ENCODE assay signal across 12 cellular contexts in genomic region chr11:14446701-14447169, GRCh38. TPM values are rescaled to one million over a fixed set of nuclear protein-coding genes. Genes with fewer than 3 reads are reported as not detected.
DNase-seq lines count a peak whose midpoint lies in the region; ATAC-seq lines count a peak whose summit lies in the region.
"Had no signal": no experiment of that assay in that cellular context is flagged by ENCODE, and none has a peak within 500 bp of the region (broad histone marks: within the 10 kb centered on the region; RNA-seq: fewer than 3 reads in every experiment).

No MANE protein-coding gene starts in this region.

- H3K27me3 Mint-ChIP-seq in activated naive CD4-positive, alpha-beta T cell treated with anti-CD3 and anti-CD28 coated beads, Interleukin-2, amount 50 U/mL, for 24 hours = no peaks in the 10 kb centered on the region
- no peaks in the 10 kb centered on the region for H3K27me3 Mint-ChIP-seq in stimulated activated naive CD8-positive, alpha-beta T cell treated with anti-CD3 and anti-CD28 coated beads, Interleukin-15, amount 100 ng/mL, for 72 hours
- H3K27me3 Mint-ChIP-seq in effector memory CD8-positive, alpha-beta T cell = no peaks in the 10 kb centered on the region
- H3K27me3 Mint-ChIP-seq: activated CD4-positive, alpha-beta memory T cell treated with anti-CD3 and anti-CD28 coated beads for 36 hours had no signal

- peak overlapping the region; percentile 42 for H3K4me3 Mint-ChIP-seq in activated naive CD4-positive, alpha-beta T cell treated with anti-CD3 and anti-CD28 coated beads, Interleukin-2, amount 50 U/mL, for 24 hours
- H3K4me3 Mint-ChIP-seq in stimulated activated naive CD8-positive, alpha-beta T cell treated with anti-CD3 and anti-CD28 coated beads, Interleukin-15, amount 100 ng/mL, for 72 hours = peak overlapping the region; percentile 5 to 58
- H3K4me3 Mint-ChIP-seq in effector memory CD8-positive, alpha-beta T cell = no peak overlapping the region
- H3K4me3 Mint-ChIP-seq: activated CD4-positive, alpha-beta memory T cell treated with anti-CD3 and anti-CD28 coated beads for 36 hours had no signal

- ATAC-seq in stimulated activated naive CD8-positive, alpha-beta T cell treated with anti-CD3 and anti-CD28 coated beads, Interleukin-15, amount 100 ng/mL, for 72 hours = peak; percentile 84
- ATAC-seq in HG03039 (IDR thresholded peaks at IDR 0.05; ENCODE audit: unreplicated experiment) (no peak), HG03095 (IDR thresholded peaks at IDR 0.05; ENCODE audit: unreplicated experiment) (no peak)
- ATAC-seq in effector memory CD8-positive, alpha-beta T cell (replicated peaks) = no peak
- ATAC-seq: body of pancreas, left lobe of liver had no signal

- no peaks in the 10 kb centered on the region for H3K9me3 Mint-ChIP-seq in activated naive CD4-positive, alpha-beta T cell treated with anti-CD3 and anti-CD28 coated beads, Interleukin-2, amount 50 U/mL, for 24 hours
- H3K9me3 Mint-ChIP-seq in stimulated activated naive CD8-positive, alpha-beta T cell treated with anti-CD3 and anti-CD28 coated beads, Interleukin-15, amount 100 ng/mL, for 72 hours = no peaks in the 10 kb centered on the region
- H3K9me3 Mint-ChIP-seq in effector memory CD8-positive, alpha-beta T cell = no peaks in the 10 kb centered on the region
- H3K9me3 Mint-ChIP-seq: activated CD4-positive, alpha-beta memory T cell treated with anti-CD3 and anti-CD28 coated beads for 36 hours had no signal

- DNase-seq in activated naive CD4-positive, alpha-beta T cell (lab: John Stamatoyannopoulos, UW) = no peak
- DNase-seq in RPMI7951 (ENCODE audit: low read depth) (peak; percentile 36), fibroblast of gingiva (ENCODE audit: low read depth) (peak; percentile 19)
- DNase-seq in stimulated activated naive CD8-positive, alpha-beta T cell treated with anti-CD3 and anti-CD28 coated beads, Interleukin-15, amount 100 ng/mL, for 72 hours = no peak
- no peak for DNase-seq in effector memory CD8-positive, alpha-beta T cell
- DNase-seq: activated CD4-positive, alpha-beta memory T cell treated with anti-CD3 and anti-CD28 coated beads for 36 hours; body of pancreas; NCI-H510A had no signal

- H3K27ac Mint-ChIP-seq in activated naive CD4-positive, alpha-beta T cell treated with anti-CD3 and anti-CD28 coated beads, Interleukin-2, amount 50 U/mL, for 24 hours = peak overlapping the region; percentile 59
- H3K27ac Mint-ChIP-seq in stimulated activated naive CD8-positive, alpha-beta T cell treated with anti-CD3 and anti-CD28 coated beads, Interleukin-15, amount 100 ng/mL, for 72 hours = peak overlapping the region; percentile 60 to 90
- peak overlapping the region in 1 of 2 donors; percentile 67 for H3K27ac Mint-ChIP-seq in effector memory CD8-positive, alpha-beta T cell
- H3K27ac Mint-ChIP-seq: activated CD4-positive, alpha-beta memory T cell treated with anti-CD3 and anti-CD28 coated beads for 36 hours had no signal

- peaks cover 8% of the 10 kb centered on the region for H3K36me3 Mint-ChIP-seq in activated naive CD4-positive, alpha-beta T cell treated with anti-CD3 and anti-CD28 coated beads, Interleukin-2, amount 50 U/mL, for 24 hours
- no peaks in the 10 kb centered on the region for H3K36me3 Mint-ChIP-seq in effector memory CD8-positive, alpha-beta T cell (ENCODE audit: insufficient read depth)

- H3K4me1 Mint-ChIP-seq in activated naive CD4-positive, alpha-beta T cell treated with anti-CD3 and anti-CD28 coated beads, Interleukin-2, amount 50 U/mL, for 24 hours = peaks cover 32% of the 10 kb centered on the region
- H3K4me1 Mint-ChIP-seq in stimulated activated naive CD8-positive, alpha-beta T cell treated with anti-CD3 and anti-CD28 coated beads, Interleukin-15, amount 100 ng/mL, for 72 hours = peaks cover 42% of the 10 kb centered on the region
- peaks cover 17 to 36% of the 10 kb centered on the region in 2 donors for H3K4me1 Mint-ChIP-seq in effector memory CD8-positive, alpha-beta T cell (ENCODE audit: low read depth in 2 of 2)

RNA-seq across cellular contexts. Expression of gene COPB1, which starts 52.9 kb away (rescaled TPM):
- 205 and 241 TPM in 2 replicates for total RNA-seq in RPMI7951 (2014; rRNA removed; shearing (Covaris generic))

Comparison
In these comparisons a context has a peak if more than half of its experiments do, and no peak if none do; other contexts are left out.
1. H3K4me3 Mint-ChIP-seq: peak in activated naive CD4-positive, alpha-beta T cell treated with anti-CD3 and anti-CD28 coated beads, Interleukin-2, amount 50 U/mL, for 24 hours (single experiment) and stimulated activated naive CD8-positive, alpha-beta T cell treated with anti-CD3 and anti-CD28 coated beads, Interleukin-15, amount 100 ng/mL, for 72 hours (2 of 2); none in effector memory CD8-positive, alpha-beta T cell (0 of 2).
2. DNase-seq: peak in RPMI7951 (single experiment) and fibroblast of gingiva (single experiment); none in activated naive CD4-positive, alpha-beta T cell (0 of 4), stimulated activated naive CD8-positive, alpha-beta T cell treated with anti-CD3 and anti-CD28 coated beads, Interleukin-15, amount 100 ng/mL, for 72 hours (0 of 2) and effector memory CD8-positive, alpha-beta T cell (0 of 3).